ENCODE assay signal across 25 cellular contexts in genomic region chr15:53296603-53297002, GRCh38.
"Had no signal": no experiment of that assay in that cellular context is flagged by ENCODE, and none has a peak within 500 bp of the region (broad histone marks: within the 10 kb centered on the region; RNA-seq: fewer than 3 reads in every experiment).

No MANE protein-coding gene starts in this region.

- H3K27me3 ChIP-seq: ovary, right lobe of liver, sigmoid colon, stomach, thyroid gland, tibial nerve, upper lobe of left lung, vagina had no signal

- H3K9ac ChIP-seq: parathyroid adenoma had no signal

- H3K27ac ChIP-seq: ovary, parathyroid adenoma, psoas muscle, sigmoid colon, stomach, thoracic aorta, thyroid gland, tibial nerve, upper lobe of left lung, vagina had no signal

- H3K4me3 ChIP-seq: ovary, psoas muscle, right lobe of liver, sigmoid colon, stomach, thoracic aorta, thyroid gland, tibial nerve, upper lobe of left lung, vagina had no signal

- FAIRE-seq: small intestine, urothelium cell line had no signal

- H3K4me1 ChIP-seq: parathyroid adenoma, psoas muscle, sigmoid colon, stomach, thyroid gland, tibial nerve, upper lobe of left lung, vagina had no signal

- H3K36me3 ChIP-seq: ovary, right lobe of liver, sigmoid colon, stomach, thoracic aorta, thyroid gland, tibial nerve, upper lobe of left lung, vagina had no signal

- DNase-seq: naive thymus-derived CD8-positive, alpha-beta T cell; nephron progenitor cell; occipital lobe; ovary; posterior cingulate gyrus; psoas muscle; right cardiac atrium; right lobe of liver; sigmoid colon; small intestine; stimulated activated CD4-positive, alpha-beta T cell treated with anti-CD3 and anti-CD28 coated beads, Interleukin-15, amount 100 ng/mL, for 24 hours; stimulated activated CD4-positive, alpha-beta T cell treated with anti-CD3 and anti-CD28 coated beads, Interleukin-2, amount 100 ng/mL, for 24 hours; stimulated activated CD4-positive, alpha-beta T cell treated with anti-CD3 and anti-CD28 coated beads, Interleukin-2, amount 100 ng/mL, for 48 hours; stimulated activated CD4-positive, alpha-beta T cell treated with anti-CD3 and anti-CD28 coated beads, Interleukin-4, amount 100 ng/mL, for 24 hours; stimulated activated naive B cell treated with anti-CD40 and anti-IgM and Interleukin-4, amounts not matched to agents 10 μg/mL and 1 μg/mL and 100 μg/mL, for 72 hours; stimulated activated naive CD4-positive, alpha-beta T cell treated with Interleukin-2 at 50 U/mL for 16 hours; stomach; thyroid gland; trophoblast cell; upper lobe of left lung had no signal

- H3K79me2 ChIP-seq: parathyroid adenoma had no signal
